30 cellular contexts compared by ENCODE assay signal in genomic region chr16:22764662-22765302, GRCh38. TPM values are rescaled to one million over a fixed set of nuclear protein-coding genes. Genes with fewer than 3 reads are reported as not detected.
DNase-seq lines count a peak whose midpoint lies in the region; ATAC-seq and TF ChIP-seq lines count a peak whose summit lies in the region.
"Had no signal": no experiment of that assay in that cellular context is flagged by ENCODE, and none has a peak within 500 bp of the region (broad histone marks: within the 10 kb centered on the region; RNA-seq: fewer than 3 reads in every experiment).

No MANE protein-coding gene starts in this region.

- intact Hi-C loops in tibial artery (cut with DNase I; ENCODE audit: low total_unique reads): no loop called here

- H3K27me3 ChIP-seq in HUES48 (ENCODE audit: control insufficient read depth, insufficient read depth, low read length) (no peaks in the 10 kb centered on the region), tibial artery (no peaks in the 10 kb centered on the region)
- H3K27me3 ChIP-seq: left lung had no signal

- DNase-seq in caudate nucleus (lab: John Stamatoyannopoulos, UW) (no peak), mesothelial cell of epicardium (ENCODE audit: low spot score in 2 of 2, unreplicated experiment in 2 of 2) (no peak), tibial artery (no peak), RPMI8226 (no peak), AG08395 (ENCODE audit: low spot score) (no peak), DMS53 treated with DMSO at 0.1 percent for 48 hours (lab: John Stamatoyannopoulos, UW; ENCODE audit: unreplicated experiment) (no peak)
- DNase-seq: activated CD8-positive, alpha-beta T cell treated with anti-CD3 and anti-CD28 coated beads, Interleukin-2, amount 10 ng/mL, durations not matched to agents 7 days and 5 days; activated naive CD8-positive, alpha-beta T cell treated with anti-CD3 and anti-CD28 coated beads for 36 hours; activated T-cell treated with anti-CD3 and anti-CD28 coated beads for 4 hours; dermis blood vessel endothelial cell; EL; left lung; mesenchymal stem cell; naive B cell; NCI-H1417 treated with DMSO at 0.1 percent for 48 hours; NCI-H2081 treated with DMSO at 0.1 percent for 48 hours; NCI-H345; NCI-H774; occipital lobe; spleen had no signal

- H3K9me3 ChIP-seq in HUES48 (ENCODE audit: control insufficient read depth, insufficient read depth, low read length) (no peaks in the 10 kb centered on the region), tibial artery (no peaks in the 10 kb centered on the region)
- H3K9me3 ChIP-seq: left lung, spleen had no signal

- H3K9ac ChIP-seq in HUES48 (ENCODE audit: low read depth, low read length): no peak overlapping the region

- no peak overlapping the region for H3K4me3 Mint-ChIP-seq in mesothelial cell of epicardium
- H3K4me3 Mint-ChIP-seq: activated CD8-positive, alpha-beta T cell treated with anti-CD3 and anti-CD28 coated beads, Interleukin-2, amount 10 ng/mL, durations not matched to agents 7 days and 5 days; activated naive CD8-positive, alpha-beta T cell treated with anti-CD3 and anti-CD28 coated beads for 36 hours; CD14-positive monocyte; central memory CD8-positive, alpha-beta T cell; naive B cell had no signal

- ATAC-seq in GM19463 (IDR thresholded peaks at IDR 0.05; ENCODE audit: unreplicated experiment): no peak
- ATAC-seq: activated CD4-positive, CD25-positive, alpha-beta regulatory T cell treated with anti-CD3 and anti-CD28 coated beads, Interleukin-2, amount 50 U/mL, for 24 hours; activated CD8-positive, alpha-beta T cell treated with anti-CD3 and anti-CD28 coated beads, Interleukin-2, amount 10 ng/mL, durations not matched to agents 7 days and 5 days; GM12878; left lung had no signal

- H3K36me3 ChIP-seq in HUES48 (ENCODE audit: control insufficient read depth, insufficient read depth, low read length): no peaks in the 10 kb centered on the region
- no peaks in the 10 kb centered on the region for H3K36me3 ChIP-seq in tibial artery
- H3K36me3 ChIP-seq: left lung, spleen had no signal

- H3K27ac ChIP-seq in HUES48 (ENCODE audit: low read depth, low read length) (peak overlapping the region; percentile 6), caudate nucleus (ENCODE audit: low read depth, low read length) (peak overlapping the region; percentile 36), tibial artery (peak overlapping the region; percentile 60 to 67)
- H3K27ac ChIP-seq: left lung, spleen had no signal

- peaks cover 23% of the 10 kb centered on the region for H3K4me1 Mint-ChIP-seq in mesothelial cell of epicardium
- H3K4me1 Mint-ChIP-seq: activated naive CD8-positive, alpha-beta T cell treated with anti-CD3 and anti-CD28 coated beads for 36 hours; CD14-positive monocyte; central memory CD8-positive, alpha-beta T cell; naive B cell had no signal

- no peak for TF ChIP-seq CTCF in mesothelial cell of epicardium (IDR thresholded peaks at IDR 0.05; ENCODE audit: unreplicated experiment)
- TF ChIP-seq CTCF in tibial artery (IDR thresholded peaks at IDR 0.05): no peak

- H3K4me1 ChIP-seq in HUES48 (ENCODE audit: control insufficient read depth, insufficient read depth, low read length): peaks cover 16% of the 10 kb centered on the region
- H3K4me1 ChIP-seq in tibial artery: peaks cover 0 to 27% (median 11%) of the 10 kb centered on the region in 4 donors
- H3K4me1 ChIP-seq: left lung, spleen had no signal

- H3K9me3 Mint-ChIP-seq in mesothelial cell of epicardium: no peaks in the 10 kb centered on the region
- H3K9me3 Mint-ChIP-seq: activated naive CD8-positive, alpha-beta T cell treated with anti-CD3 and anti-CD28 coated beads for 36 hours; central memory CD8-positive, alpha-beta T cell had no signal

- H3K4me3 ChIP-seq in HUES48 (ENCODE audit: low read depth, low read length) (no peak overlapping the region), tibial artery (no peak overlapping the region)
- H3K4me3 ChIP-seq: GM12878, left lung, spleen had no signal

- peak overlapping the region; percentile 18 for H3K27ac Mint-ChIP-seq in mesothelial cell of epicardium
- H3K27ac Mint-ChIP-seq: activated CD8-positive, alpha-beta T cell treated with anti-CD3 and anti-CD28 coated beads, Interleukin-2, amount 10 ng/mL, durations not matched to agents 7 days and 5 days; activated naive CD8-positive, alpha-beta T cell treated with anti-CD3 and anti-CD28 coated beads for 36 hours; CD14-positive monocyte had no signal

- no peaks in the 10 kb centered on the region for H3K36me3 Mint-ChIP-seq in mesothelial cell of epicardium
- H3K36me3 Mint-ChIP-seq: activated naive CD8-positive, alpha-beta T cell treated with anti-CD3 and anti-CD28 coated beads for 36 hours; CD14-positive monocyte; naive B cell had no signal

- peaks cover 7% of the 10 kb centered on the region for H3K27me3 Mint-ChIP-seq in mesothelial cell of epicardium (ENCODE audit: low read depth)

RNA-seq across cellular contexts. Expression of gene HS3ST2, which starts 49.2 kb away (rescaled TPM):
- total RNA-seq in mesothelial cell of epicardium: not detected in 3 replicates
- total RNA-seq: activated CD8-positive, alpha-beta T cell treated with anti-CD3 and anti-CD28 coated beads, Interleukin-2, amount 10 ng/mL, durations not matched to agents 7 days and 5 days; activated naive CD8-positive, alpha-beta T cell treated with anti-CD3 and anti-CD28 coated beads for 36 hours; dermis blood vessel endothelial cell; GM12878; renal cortical epithelial cell; RPMI7951; SK-MEL-5; T-helper 1 cell treated with Interleukin-12 subunit alpha and Interleukin-12 subunit beta and Interleukin-4 antibody, amounts not matched to agents 30 ng/mL and 1 ng/mL, for 36 hours had no signal

Comparison
In these comparisons a context has a peak if more than half of its experiments do, and no peak if none do; other contexts are left out.
1. H3K27ac ChIP-seq: peak in every context shown above with its lines; median percentile 64 in tibial artery; 36 in caudate nucleus; 6 in HUES48.